1 cellular context compared by ENCODE assay signal in the genomic region with DNA sequence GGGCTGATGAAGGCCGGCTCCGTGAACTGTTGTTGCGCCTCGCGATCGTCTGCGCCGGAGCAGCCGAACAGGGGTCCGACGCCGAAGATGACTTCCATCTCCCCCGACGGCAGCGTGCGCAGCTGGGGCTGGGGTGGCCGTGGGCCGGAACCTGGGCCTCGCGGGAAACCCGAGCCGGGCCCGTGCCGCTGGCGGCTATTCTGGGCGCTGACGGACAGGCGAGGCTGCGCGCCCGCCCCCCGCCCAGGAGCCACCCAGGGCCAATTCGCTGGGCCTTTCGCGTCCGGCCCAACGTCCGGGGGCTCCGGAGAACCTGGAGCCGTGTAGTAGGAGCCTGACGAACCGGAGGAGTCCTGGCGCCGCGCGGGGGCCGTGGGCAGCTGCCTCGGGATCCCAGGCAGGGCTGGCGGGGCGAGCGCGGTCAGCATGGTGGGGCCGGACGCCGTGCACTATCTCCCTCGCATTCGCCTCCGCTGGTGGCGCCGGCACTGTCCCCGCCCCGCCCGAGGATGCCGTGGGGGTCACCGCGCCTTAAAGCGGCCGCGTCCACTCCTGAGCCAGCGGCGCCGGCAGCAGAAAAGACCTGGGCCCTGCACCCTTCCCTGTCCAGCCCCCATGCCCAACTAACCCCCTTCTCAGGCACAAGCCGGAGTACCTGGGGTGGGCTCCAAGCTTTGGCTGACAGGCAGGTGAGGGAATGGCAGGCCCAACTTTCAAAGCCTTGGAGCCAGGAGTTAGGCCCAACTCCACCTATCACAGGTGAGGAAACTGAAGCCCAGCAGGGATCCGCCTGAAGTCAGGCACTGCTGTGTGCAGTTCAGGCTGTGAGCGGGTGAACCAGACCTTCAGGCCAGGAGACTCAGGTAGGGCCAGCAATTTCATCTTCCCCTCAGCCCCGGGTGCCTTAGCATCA.
TF ChIP-seq lines count a peak whose summit lies in the region.

A gene with protein sequence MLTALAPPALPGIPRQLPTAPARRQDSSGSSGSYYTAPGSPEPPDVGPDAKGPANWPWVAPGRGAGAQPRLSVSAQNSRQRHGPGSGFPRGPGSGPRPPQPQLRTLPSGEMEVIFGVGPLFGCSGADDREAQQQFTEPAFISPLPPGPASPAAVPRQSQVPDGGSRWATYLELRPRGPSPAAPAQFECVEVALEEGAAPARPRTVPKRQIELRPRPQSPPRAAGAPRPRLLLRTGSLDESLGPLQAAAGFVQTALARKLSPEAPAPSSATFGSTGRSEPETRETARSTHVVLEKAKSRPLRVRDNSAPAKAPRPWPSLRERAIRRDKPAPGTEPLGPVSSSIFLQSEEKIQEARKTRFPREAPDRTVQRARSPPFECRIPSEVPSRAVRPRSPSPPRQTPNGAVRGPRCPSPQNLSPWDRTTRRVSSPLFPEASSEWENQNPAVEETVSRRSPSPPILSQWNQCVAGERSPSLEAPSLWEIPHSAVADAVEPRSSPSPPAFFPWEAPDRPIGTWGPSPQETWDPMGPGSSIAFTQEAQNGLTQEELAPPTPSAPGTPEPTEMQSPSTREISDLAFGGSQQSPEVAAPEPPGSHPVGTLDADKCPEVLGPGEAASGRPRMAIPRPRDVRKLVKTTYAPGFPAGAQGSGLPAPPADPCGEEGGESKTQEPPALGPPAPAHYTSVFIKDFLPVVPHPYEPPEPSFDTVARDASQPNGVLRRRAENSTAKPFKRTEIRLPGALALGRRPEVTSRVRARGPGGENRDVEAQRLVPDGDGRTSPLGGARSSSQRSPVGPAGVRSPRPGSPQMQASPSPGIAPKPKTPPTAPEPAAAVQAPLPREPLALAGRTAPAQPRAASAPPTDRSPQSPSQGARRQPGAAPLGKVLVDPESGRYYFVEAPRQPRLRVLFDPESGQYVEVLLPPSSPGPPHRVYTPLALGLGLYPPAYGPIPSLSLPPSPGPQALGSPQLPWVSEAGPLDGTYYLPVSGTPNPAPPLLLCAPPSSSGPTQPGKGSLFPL (minus strand): TSS at position 451 of the 913 bp plus-strand sequence. CDS start 23 bp downstream, at position 428.

TF ChIP-seq in WTC11, 78 proteins besides CTCF, POLR2A, EP300 and RAD21 (continued from another document and continues in another):
- TF ChIP-seq, protein P1, sequence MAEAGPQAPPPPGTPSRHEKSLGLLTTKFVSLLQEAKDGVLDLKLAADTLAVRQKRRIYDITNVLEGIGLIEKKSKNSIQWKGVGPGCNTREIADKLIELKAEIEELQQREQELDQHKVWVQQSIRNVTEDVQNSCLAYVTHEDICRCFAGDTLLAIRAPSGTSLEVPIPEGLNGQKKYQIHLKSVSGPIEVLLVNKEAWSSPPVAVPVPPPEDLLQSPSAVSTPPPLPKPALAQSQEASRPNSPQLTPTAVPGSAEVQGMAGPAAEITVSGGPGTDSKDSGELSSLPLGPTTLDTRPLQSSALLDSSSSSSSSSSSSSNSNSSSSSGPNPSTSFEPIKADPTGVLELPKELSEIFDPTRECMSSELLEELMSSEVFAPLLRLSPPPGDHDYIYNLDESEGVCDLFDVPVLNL (CRISPR knock-in tag; IDR thresholded peaks at IDR 0.05; ENCODE audit: borderline replicate concordance, low read depth): no peak
- TF ChIP-seq ATF1 (CRISPR knock-in tag; IDR thresholded peaks at IDR 0.05) (no peak), EMX1 (CRISPR knock-in tag; IDR thresholded peaks at IDR 0.05) (no peak), NR3C1 (CRISPR knock-in tag; conservative IDR thresholded peaks at IDR 0.05; ENCODE audit: low read depth) (0 out of 2 replicates have a peak, but pooled peaks have one; percentile 50), JAZF1 (CRISPR knock-in tag; IDR thresholded peaks at IDR 0.05) (no peak), RELA (CRISPR knock-in tag; IDR thresholded peaks at IDR 0.05; ENCODE audit: borderline replicate concordance) (no peak), NR2C2 (CRISPR knock-in tag; IDR thresholded peaks at IDR 0.05) (no peak), TEAD1 (CRISPR knock-in tag; IDR thresholded peaks at IDR 0.05) (no peak), TP53 (CRISPR knock-in tag; IDR thresholded peaks at IDR 0.05) (no peak; the same call in 1 of the 2 replicates), CREB1 (CRISPR knock-in tag; IDR thresholded peaks at IDR 0.05) (no peak), ESRRA (CRISPR knock-in tag; IDR thresholded peaks at IDR 0.05; ENCODE audit: borderline replicate concordance) (no peak), ZNF396 (CRISPR knock-in tag; IDR thresholded peaks at IDR 0.05; ENCODE audit: borderline replicate concordance) (no peak), ZNF317 (CRISPR knock-in tag; IDR thresholded peaks at IDR 0.05; ENCODE audit: borderline replicate concordance, low read depth) (0 out of 2 replicates have a peak, but pooled peaks have one; percentile 16), FOXK1 (CRISPR knock-in tag; IDR thresholded peaks at IDR 0.05) (peak; percentile 24; the same call in 1 of the 2 replicates), JUN (CRISPR knock-in tag; IDR thresholded peaks at IDR 0.05) (no peak), MXD4 (CRISPR knock-in tag; IDR thresholded peaks at IDR 0.05; ENCODE audit: borderline replicate concordance) (no peak), NFYB (CRISPR knock-in tag; conservative IDR thresholded peaks at IDR 0.05; ENCODE audit: low read depth) (no peak), ELF4 (CRISPR knock-in tag; IDR thresholded peaks at IDR 0.05; ENCODE audit: low read depth) (no peak), ZNF121 (CRISPR knock-in tag; IDR thresholded peaks at IDR 0.05) (no peak), FOXP1 (CRISPR knock-in tag; IDR thresholded peaks at IDR 0.05; ENCODE audit: borderline replicate concordance) (no peak), PRRX2 (CRISPR knock-in tag; IDR thresholded peaks at IDR 0.05) (no peak), HMGA2 (CRISPR knock-in tag; IDR thresholded peaks at IDR 0.05) (no peak), ZNF232 (CRISPR knock-in tag; IDR thresholded peaks at IDR 0.05) (no peak)
- TF ChIP-seq, protein P2, sequence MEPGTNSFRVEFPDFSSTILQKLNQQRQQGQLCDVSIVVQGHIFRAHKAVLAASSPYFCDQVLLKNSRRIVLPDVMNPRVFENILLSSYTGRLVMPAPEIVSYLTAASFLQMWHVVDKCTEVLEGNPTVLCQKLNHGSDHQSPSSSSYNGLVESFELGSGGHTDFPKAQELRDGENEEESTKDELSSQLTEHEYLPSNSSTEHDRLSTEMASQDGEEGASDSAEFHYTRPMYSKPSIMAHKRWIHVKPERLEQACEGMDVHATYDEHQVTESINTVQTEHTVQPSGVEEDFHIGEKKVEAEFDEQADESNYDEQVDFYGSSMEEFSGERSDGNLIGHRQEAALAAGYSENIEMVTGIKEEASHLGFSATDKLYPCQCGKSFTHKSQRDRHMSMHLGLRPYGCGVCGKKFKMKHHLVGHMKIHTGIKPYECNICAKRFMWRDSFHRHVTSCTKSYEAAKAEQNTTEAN (CRISPR knock-in tag; IDR thresholded peaks at IDR 0.05): no peak
- TF ChIP-seq, protein P3, sequence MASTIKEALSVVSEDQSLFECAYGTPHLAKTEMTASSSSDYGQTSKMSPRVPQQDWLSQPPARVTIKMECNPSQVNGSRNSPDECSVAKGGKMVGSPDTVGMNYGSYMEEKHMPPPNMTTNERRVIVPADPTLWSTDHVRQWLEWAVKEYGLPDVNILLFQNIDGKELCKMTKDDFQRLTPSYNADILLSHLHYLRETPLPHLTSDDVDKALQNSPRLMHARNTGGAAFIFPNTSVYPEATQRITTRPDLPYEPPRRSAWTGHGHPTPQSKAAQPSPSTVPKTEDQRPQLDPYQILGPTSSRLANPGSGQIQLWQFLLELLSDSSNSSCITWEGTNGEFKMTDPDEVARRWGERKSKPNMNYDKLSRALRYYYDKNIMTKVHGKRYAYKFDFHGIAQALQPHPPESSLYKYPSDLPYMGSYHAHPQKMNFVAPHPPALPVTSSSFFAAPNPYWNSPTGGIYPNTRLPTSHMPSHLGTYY (CRISPR knock-in tag; IDR thresholded peaks at IDR 0.05): no peak
- TF ChIP-seq, protein P4, sequence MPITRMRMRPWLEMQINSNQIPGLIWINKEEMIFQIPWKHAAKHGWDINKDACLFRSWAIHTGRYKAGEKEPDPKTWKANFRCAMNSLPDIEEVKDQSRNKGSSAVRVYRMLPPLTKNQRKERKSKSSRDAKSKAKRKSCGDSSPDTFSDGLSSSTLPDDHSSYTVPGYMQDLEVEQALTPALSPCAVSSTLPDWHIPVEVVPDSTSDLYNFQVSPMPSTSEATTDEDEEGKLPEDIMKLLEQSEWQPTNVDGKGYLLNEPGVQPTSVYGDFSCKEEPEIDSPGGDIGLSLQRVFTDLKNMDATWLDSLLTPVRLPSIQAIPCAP (CRISPR knock-in tag; IDR thresholded peaks at IDR 0.05): no peak
- TF ChIP-seq, protein P5, sequence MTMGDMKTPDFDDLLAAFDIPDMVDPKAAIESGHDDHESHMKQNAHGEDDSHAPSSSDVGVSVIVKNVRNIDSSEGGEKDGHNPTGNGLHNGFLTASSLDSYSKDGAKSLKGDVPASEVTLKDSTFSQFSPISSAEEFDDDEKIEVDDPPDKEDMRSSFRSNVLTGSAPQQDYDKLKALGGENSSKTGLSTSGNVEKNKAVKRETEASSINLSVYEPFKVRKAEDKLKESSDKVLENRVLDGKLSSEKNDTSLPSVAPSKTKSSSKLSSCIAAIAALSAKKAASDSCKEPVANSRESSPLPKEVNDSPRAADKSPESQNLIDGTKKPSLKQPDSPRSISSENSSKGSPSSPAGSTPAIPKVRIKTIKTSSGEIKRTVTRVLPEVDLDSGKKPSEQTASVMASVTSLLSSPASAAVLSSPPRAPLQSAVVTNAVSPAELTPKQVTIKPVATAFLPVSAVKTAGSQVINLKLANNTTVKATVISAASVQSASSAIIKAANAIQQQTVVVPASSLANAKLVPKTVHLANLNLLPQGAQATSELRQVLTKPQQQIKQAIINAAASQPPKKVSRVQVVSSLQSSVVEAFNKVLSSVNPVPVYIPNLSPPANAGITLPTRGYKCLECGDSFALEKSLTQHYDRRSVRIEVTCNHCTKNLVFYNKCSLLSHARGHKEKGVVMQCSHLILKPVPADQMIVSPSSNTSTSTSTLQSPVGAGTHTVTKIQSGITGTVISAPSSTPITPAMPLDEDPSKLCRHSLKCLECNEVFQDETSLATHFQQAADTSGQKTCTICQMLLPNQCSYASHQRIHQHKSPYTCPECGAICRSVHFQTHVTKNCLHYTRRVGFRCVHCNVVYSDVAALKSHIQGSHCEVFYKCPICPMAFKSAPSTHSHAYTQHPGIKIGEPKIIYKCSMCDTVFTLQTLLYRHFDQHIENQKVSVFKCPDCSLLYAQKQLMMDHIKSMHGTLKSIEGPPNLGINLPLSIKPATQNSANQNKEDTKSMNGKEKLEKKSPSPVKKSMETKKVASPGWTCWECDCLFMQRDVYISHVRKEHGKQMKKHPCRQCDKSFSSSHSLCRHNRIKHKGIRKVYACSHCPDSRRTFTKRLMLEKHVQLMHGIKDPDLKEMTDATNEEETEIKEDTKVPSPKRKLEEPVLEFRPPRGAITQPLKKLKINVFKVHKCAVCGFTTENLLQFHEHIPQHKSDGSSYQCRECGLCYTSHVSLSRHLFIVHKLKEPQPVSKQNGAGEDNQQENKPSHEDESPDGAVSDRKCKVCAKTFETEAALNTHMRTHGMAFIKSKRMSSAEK (CRISPR knock-in tag; IDR thresholded peaks at IDR 0.05; ENCODE audit: borderline replicate concordance): no peak
- TF ChIP-seq, protein P6, sequence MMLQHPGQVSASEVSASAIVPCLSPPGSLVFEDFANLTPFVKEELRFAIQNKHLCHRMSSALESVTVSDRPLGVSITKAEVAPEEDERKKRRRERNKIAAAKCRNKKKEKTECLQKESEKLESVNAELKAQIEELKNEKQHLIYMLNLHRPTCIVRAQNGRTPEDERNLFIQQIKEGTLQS (CRISPR knock-in tag; conservative IDR thresholded peaks at IDR 0.05): no peak; the same call in 1 of the 2 replicates
- TF ChIP-seq, protein P7, sequence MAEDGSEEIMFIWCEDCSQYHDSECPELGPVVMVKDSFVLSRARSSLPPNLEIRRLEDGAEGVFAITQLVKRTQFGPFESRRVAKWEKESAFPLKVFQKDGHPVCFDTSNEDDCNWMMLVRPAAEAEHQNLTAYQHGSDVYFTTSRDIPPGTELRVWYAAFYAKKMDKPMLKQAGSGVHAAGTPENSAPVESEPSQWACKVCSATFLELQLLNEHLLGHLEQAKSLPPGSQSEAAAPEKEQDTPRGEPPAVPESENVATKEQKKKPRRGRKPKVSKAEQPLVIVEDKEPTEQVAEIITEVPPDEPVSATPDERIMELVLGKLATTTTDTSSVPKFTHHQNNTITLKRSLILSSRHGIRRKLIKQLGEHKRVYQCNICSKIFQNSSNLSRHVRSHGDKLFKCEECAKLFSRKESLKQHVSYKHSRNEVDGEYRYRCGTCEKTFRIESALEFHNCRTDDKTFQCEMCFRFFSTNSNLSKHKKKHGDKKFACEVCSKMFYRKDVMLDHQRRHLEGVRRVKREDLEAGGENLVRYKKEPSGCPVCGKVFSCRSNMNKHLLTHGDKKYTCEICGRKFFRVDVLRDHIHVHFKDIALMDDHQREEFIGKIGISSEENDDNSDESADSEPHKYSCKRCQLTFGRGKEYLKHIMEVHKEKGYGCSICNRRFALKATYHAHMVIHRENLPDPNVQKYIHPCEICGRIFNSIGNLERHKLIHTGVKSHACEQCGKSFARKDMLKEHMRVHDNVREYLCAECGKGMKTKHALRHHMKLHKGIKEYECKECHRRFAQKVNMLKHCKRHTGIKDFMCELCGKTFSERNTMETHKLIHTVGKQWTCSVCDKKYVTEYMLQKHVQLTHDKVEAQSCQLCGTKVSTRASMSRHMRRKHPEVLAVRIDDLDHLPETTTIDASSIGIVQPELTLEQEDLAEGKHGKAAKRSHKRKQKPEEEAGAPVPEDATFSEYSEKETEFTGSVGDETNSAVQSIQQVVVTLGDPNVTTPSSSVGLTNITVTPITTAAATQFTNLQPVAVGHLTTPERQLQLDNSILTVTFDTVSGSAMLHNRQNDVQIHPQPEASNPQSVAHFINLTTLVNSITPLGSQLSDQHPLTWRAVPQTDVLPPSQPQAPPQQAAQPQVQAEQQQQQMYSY (CRISPR knock-in tag; IDR thresholded peaks at IDR 0.05): peak; percentile 53; the same call in 1 of the 2 replicates
- TF ChIP-seq, protein P8, sequence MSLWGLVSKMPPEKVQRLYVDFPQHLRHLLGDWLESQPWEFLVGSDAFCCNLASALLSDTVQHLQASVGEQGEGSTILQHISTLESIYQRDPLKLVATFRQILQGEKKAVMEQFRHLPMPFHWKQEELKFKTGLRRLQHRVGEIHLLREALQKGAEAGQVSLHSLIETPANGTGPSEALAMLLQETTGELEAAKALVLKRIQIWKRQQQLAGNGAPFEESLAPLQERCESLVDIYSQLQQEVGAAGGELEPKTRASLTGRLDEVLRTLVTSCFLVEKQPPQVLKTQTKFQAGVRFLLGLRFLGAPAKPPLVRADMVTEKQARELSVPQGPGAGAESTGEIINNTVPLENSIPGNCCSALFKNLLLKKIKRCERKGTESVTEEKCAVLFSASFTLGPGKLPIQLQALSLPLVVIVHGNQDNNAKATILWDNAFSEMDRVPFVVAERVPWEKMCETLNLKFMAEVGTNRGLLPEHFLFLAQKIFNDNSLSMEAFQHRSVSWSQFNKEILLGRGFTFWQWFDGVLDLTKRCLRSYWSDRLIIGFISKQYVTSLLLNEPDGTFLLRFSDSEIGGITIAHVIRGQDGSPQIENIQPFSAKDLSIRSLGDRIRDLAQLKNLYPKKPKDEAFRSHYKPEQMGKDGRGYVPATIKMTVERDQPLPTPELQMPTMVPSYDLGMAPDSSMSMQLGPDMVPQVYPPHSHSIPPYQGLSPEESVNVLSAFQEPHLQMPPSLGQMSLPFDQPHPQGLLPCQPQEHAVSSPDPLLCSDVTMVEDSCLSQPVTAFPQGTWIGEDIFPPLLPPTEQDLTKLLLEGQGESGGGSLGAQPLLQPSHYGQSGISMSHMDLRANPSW (CRISPR knock-in tag; conservative IDR thresholded peaks at IDR 0.05; ENCODE audit: low read depth): 0 out of 2 replicates have a peak, but pooled peaks have one; percentile 45
